Comparison of ENCODE assay signal across 8 cellular contexts in the genomic region with DNA sequence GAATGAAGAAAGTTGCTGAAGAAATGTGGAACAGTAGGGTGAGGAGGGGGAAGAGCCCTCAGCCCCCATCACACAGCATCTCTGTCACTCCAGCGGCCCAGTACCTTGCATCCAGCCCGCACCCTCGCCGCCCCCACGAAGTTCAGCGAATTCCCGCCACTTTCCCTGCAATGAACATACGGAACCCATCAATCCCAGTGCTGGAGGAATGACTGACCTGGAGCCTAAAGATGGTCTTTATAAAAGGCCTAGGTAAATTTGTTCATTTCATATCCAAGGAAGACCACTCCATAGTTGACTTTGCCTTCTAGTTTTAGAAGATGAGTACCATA. TPM values are rescaled to one million over a fixed set of nuclear protein-coding genes. Genes with fewer than 3 reads are reported as not detected.
DNase-seq lines count a peak whose midpoint lies in the region; ATAC-seq, FAIRE-seq and TF ChIP-seq lines count a peak whose summit lies in the region.
"Had no signal": no experiment of that assay in that cellular context is flagged by ENCODE, and none has a peak within 500 bp of the region (broad histone marks: within the 10 kb centered on the region; RNA-seq: fewer than 3 reads in every experiment).

No MANE protein-coding gene starts in this region.

- H3K4me3 ChIP-seq in hepatocyte, result no peak overlapping the region
- H3K4me3 ChIP-seq in spleen, result peak overlapping the region; percentile 87 to 99 (median 90)

- ATAC-seq in GM21717 (IDR thresholded peaks at IDR 0.05; ENCODE audit: unreplicated experiment), result no peak

- WGBS in hepatocyte (ENCODE audit: low lambda C conversion rate, missing lambda C conversion rate), result 85% methylated on average over 8 of the region's 8 CpGs
- WGBS in spleen, 5 donors, result 66 to 82% (median 75%) methylated on average over 8 of the region's 8 CpGs

- TF ChIP-seq CTCF in VCaP (conservative IDR thresholded peaks at IDR 0.05), result no peak
- TF ChIP-seq CTCF in hepatocyte (IDR thresholded peaks at IDR 0.05; ENCODE audit: poor library complexity), result no peak
- no peak for TF ChIP-seq CTCF in spleen (IDR thresholded peaks at IDR 0.05 in 8 of 11, conservative IDR thresholded peaks at IDR 0.05 in 3 of 11)

- H3K4me1 ChIP-seq in hepatocyte (ENCODE audit: insufficient read depth), result peaks cover 40% of the 10 kb centered on the region
- H3K4me1 ChIP-seq in spleen, result peaks cover 18 to 45% (median 39%) of the 10 kb centered on the region in 6 donors

- intact Hi-C loops in spleen (cut with DNase I; ENCODE audit: low total_unique reads), result no loop called here

- no peak for DNase-seq in H54 (ENCODE audit: insufficient read length, low spot score)
- no peak for DNase-seq in hepatocyte (ENCODE audit: low spot score)
- no peak for DNase-seq in spleen
- DNase-seq in occipital lobe (lab: John Stamatoyannopoulos, UW), result no peak
- DNase-seq in cortex of kidney (lab: John Stamatoyannopoulos, UW), result no peak
- DNase-seq: NCI-H187 treated with DMSO at 0.1 percent for 48 hours had no signal

- H3K4me2 ChIP-seq in hepatocyte, result peak overlapping the region; percentile 78

- TF ChIP-seq POLR2A in H54 (IDR thresholded peaks at IDR 0.05; ENCODE audit: low read depth, low read length), result no peak
- TF ChIP-seq POLR2A in spleen (IDR thresholded peaks at IDR 0.05), result no peak

- H3K36me3 ChIP-seq in hepatocyte (replicated peaks; ENCODE audit: insufficient read depth, low read depth) (no peaks in the 10 kb centered on the region), spleen (no peaks in the 10 kb centered on the region)

- no peaks in the 10 kb centered on the region for H3K9me3 ChIP-seq in hepatocyte (ENCODE audit: low read depth)
- H3K9me3 ChIP-seq in spleen, result no peaks in the 10 kb centered on the region

- H3K27me3 ChIP-seq in hepatocyte (no peaks in the 10 kb centered on the region), spleen (replicated peaks in 1 of 7) (no peaks in the 10 kb centered on the region)

- FAIRE-seq in H54 (lab: Jason Lieb, UNC), result peak; percentile 6

- no peaks in the 10 kb centered on the region for H3K9me2 ChIP-seq in hepatocyte (replicated peaks; ENCODE audit: insufficient read depth)

- peaks cover 33% of the 10 kb centered on the region for H4K20me1 ChIP-seq in hepatocyte (ENCODE audit: insufficient read depth, poor library complexity, severe bottlenecking)

- H3K27ac ChIP-seq in VCaP, result peak overlapping the region; percentile 98
- H3K27ac ChIP-seq in hepatocyte, result peak overlapping the region; percentile 99
- peak overlapping the region; percentile 96 to 100 (median 99) for H3K27ac ChIP-seq in spleen

- peaks cover 40% of the 10 kb centered on the region for H3K79me2 ChIP-seq in hepatocyte

- H2AFZ ChIP-seq in hepatocyte, result peak overlapping the region; percentile 94

RNA-seq across cellular contexts. Expression of gene KIF5B, which starts 0.8 kb away (rescaled TPM):
- total RNA-seq in hepatocyte (131 and 141 TPM in 2 replicates), spleen (10 to 100 TPM; 58.6 to 95.1 (median 85.0) TPM), occipital lobe (145 TPM)
- polyA plus RNA-seq in hepatocyte (51.1 and 51.6 TPM in 2 replicates), spleen (10 to 100 TPM; 16.1 to 35.0 (median 20.0) TPM)
